11 cellular contexts compared by ENCODE assay signal in the genomic region with DNA sequence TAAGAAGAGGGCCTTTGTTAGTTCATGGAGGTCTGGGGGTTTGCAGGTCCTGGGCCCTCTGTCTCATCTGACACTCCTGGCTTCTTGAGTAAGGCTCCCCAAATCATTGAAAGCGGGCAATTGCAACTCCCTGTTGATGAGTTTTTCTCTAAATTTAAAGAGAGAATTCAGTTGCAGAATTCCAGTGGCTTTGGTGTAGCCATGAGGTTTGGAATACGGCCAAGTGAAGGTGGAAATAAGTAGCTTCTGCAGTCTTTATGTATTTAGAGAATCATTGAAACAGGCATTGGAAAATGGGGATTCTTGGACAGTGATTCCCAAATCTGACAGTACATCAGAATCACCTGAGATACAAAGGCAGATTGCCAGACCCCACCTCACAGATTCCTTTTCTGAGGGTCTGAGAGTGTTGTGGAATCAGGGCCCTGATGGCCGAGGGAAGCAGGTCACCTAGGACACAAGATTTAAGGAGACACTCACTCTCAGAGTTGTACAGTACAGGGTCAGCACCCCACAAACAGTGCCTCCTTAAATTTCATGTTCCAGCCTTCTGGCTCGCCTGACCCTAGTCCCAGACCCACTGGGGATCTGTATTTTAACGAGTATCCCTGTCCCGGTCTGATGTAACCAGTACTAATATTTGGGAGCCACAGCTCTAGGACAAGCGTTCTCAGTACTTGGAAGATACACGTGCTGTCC. TPM values are rescaled to one million over a fixed set of nuclear protein-coding genes. Genes with fewer than 3 reads are reported as not detected.
DNase-seq lines count a peak whose midpoint lies in the region; ATAC-seq and TF ChIP-seq lines count a peak whose summit lies in the region.
"Had no signal": no experiment of that assay in that cellular context is flagged by ENCODE, and none has a peak within 500 bp of the region (broad histone marks: within the 10 kb centered on the region; RNA-seq: fewer than 3 reads in every experiment).

No MANE protein-coding gene starts in this region.

- ATAC-seq in gastroesophageal sphincter (no peak), GM21515 (IDR thresholded peaks at IDR 0.05; ENCODE audit: unreplicated experiment) (no peak)
- ATAC-seq: natural killer cell treated with Interleukin-12 subunit alpha and Interleukin-12 subunit beta and Interleukin-15 and Interleukin-18, amount 100 ng/mL, for 72 hours had no signal

- no peak for TF ChIP-seq EP300 in gastroesophageal sphincter (IDR thresholded peaks at IDR 0.05)

- H3K36me3 ChIP-seq in gastroesophageal sphincter (no peaks in the 10 kb centered on the region), vagina (no peaks in the 10 kb centered on the region)

- DNase-seq in activated effector memory CD4-positive, alpha-beta T cell treated with anti-CD3 and anti-CD28 coated beads, Interleukin-2, amount 50 U/mL, for 16 hours: peak; percentile 17
- DNase-seq in activated effector memory CD4-positive, alpha-beta T cell treated with Interleukin-2 at 50 U/mL for 16 hours: no peak
- DNase-seq in non-pigmented ciliary epithelial cell (ENCODE audit: low read depth) (peak; percentile 44), vagina (ENCODE audit: extremely low spot score in 2 of 2) (no peak), NCI-H2081 treated with DMSO at 0.1 percent for 48 hours (lab: John Stamatoyannopoulos, UW) (no peak), Ammon's horn (ENCODE audit: low spot score) (no peak)
- DNase-seq: NCI-H2171; stimulated activated CD4-positive, alpha-beta T cell treated with anti-CD3 and anti-CD28 coated beads, Interleukin-2, amount 100 ng/mL, for 24 hours had no signal

- H3K4me3 ChIP-seq in gastroesophageal sphincter (no peak overlapping the region), vagina (no peak overlapping the region)

- H3K27ac ChIP-seq in gastroesophageal sphincter (peak overlapping the region; percentile 89 to 99 (median 92)), vagina (peak overlapping the region; percentile 87)

- TF ChIP-seq POLR2A in gastroesophageal sphincter (IDR thresholded peaks at IDR 0.05): no peak
- TF ChIP-seq POLR2A in vagina (IDR thresholded peaks at IDR 0.05): no peak

- TF ChIP-seq CTCF in gastroesophageal sphincter (IDR thresholded peaks at IDR 0.05) (no peak), vagina (IDR thresholded peaks at IDR 0.05) (no peak)

- 66 to 78% methylated on average over 2 to 8 of the region's 8 CpGs for WGBS in gastroesophageal sphincter (ENCODE audit: low coverage in 1 of 2), 2 donors

- H3K9me3 ChIP-seq in gastroesophageal sphincter: no peaks in the 10 kb centered on the region
- H3K9me3 ChIP-seq in vagina: no peaks in the 10 kb centered on the region

- H3K4me1 ChIP-seq in gastroesophageal sphincter: peaks cover 63 to 100% (median 94%) of the 10 kb centered on the region in 3 donors
- peaks cover 100% of the 10 kb centered on the region for H3K4me1 ChIP-seq in vagina

- intact Hi-C loops in vagina (cut with DNase I): no loop called here

- H3K27me3 ChIP-seq in gastroesophageal sphincter (no peaks in the 10 kb centered on the region), vagina (no peaks in the 10 kb centered on the region)

RNA-seq across cellular contexts. Expression of a gene that starts 37.7 kb away (rescaled TPM):
- 10 to 100 TPM; 35.5 to 47.1 (median 40.6) TPM for total RNA-seq in gastroesophageal sphincter
- total RNA-seq in vagina: 16.7 TPM

Comparison
In these comparisons a context has a peak if more than half of its experiments do, and no peak if none do; other contexts are left out.
1. DNase-seq: peak in activated effector memory CD4-positive, alpha-beta T cell treated with anti-CD3 and anti-CD28 coated beads, Interleukin-2, amount 50 U/mL, for 16 hours (single experiment) and non-pigmented ciliary epithelial cell (single experiment); none in activated effector memory CD4-positive, alpha-beta T cell treated with Interleukin-2 at 50 U/mL for 16 hours (single experiment), vagina (0 of 2), NCI-H2081 treated with DMSO at 0.1 percent for 48 hours (single experiment) and Ammon's horn (single experiment).